Comparison of ENCODE assay signal across 8 cellular contexts in the genomic region with DNA sequence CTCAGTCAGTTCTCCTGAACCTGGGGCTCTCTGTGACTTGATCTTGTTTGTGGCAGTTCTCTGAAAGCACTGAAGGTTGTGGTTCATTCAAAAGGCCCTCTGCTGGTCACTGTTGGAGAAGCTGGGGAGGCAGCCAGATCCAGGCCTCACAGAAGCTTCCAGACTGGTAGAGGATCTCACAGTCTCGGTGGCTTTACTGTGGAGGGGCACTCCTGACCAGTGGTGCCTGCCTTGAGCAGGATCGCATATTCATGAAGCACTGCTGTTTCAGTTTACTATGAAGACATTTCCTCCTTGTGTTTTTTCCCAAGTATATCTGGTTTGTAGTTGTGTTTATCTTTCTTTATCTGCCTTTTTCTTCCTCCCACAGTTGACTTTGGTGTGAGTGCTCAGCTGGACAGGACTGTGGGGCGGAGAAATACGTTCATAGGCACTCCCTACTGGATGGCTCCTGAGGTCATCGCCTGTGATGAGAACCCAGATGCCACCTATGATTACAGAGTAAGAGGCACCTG.
A peak's percentile ranks its signal among the peaks of the same experiment; 100 is the strongest.
DNase-seq lines count a peak whose midpoint lies in the region; ATAC-seq, FAIRE-seq and TF ChIP-seq lines count a peak whose summit lies in the region.

No MANE protein-coding gene starts in this region.

- DNase-seq in HFF-Myc (ENCODE audit: extremely low read depth, low read depth) (no peak), NCI-H1694 treated with DMSO at 0.1 percent for 48 hours (lab: John Stamatoyannopoulos, UW) (peak; percentile 44), WTC11 (ENCODE audit: low spot score) (peak; percentile 79), bronchial epithelial cell (ENCODE audit: low read depth) (peak; percentile 58), NCI-H187 treated with DMSO at 0.1 percent for 48 hours (lab: John Stamatoyannopoulos, UW) (no peak)
- DNase-seq in stimulated activated CD4-positive, alpha-beta T cell treated with anti-CD3 and anti-CD28 coated beads, Interleukin-1b, Interleukin-23, amount 100 ng/mL, for 48 hours, result peak; percentile 58

- H3K27me3 ChIP-seq in bronchial epithelial cell (ENCODE audit: control insufficient read depth, insufficient read depth, low read length) (no peaks in the 10 kb centered on the region), layer of hippocampus (ENCODE audit: control insufficient read depth, insufficient read depth, low read length) (no peaks in the 10 kb centered on the region)

- H3K9me3 Mint-ChIP-seq in WTC11, result no peaks in the 10 kb centered on the region

- POLR2A ChIA-PET in WTC11 (lab: Charles Lee), result no interaction called here

- CTCF ChIA-PET in WTC11 (lab: Charles Lee), result interaction anchor here (0.6 to 2.4 kb wide), 30 partner anchors 8 to 523 kb away, joined by 3 to 17 read pairs (median 4); a partner anchor contains a TSS

- H3K4me3 Mint-ChIP-seq in WTC11, result no peak overlapping the region

- peak; percentile 98 for ATAC-seq in WTC11

- TF ChIP-seq CTCF in GM12872 (IDR thresholded peaks at IDR 0.05; ENCODE audit: insufficient read depth, low read depth, low read length), result peak; percentile 78
- peak; percentile 77 for TF ChIP-seq CTCF in HFF-Myc (IDR thresholded peaks at IDR 0.05; ENCODE audit: low read depth, low read length, missing control alignments)
- TF ChIP-seq CTCF in WTC11 (IDR thresholded peaks at IDR 0.05), result peak; percentile 48; the same call in 1 of the 2 replicates
- TF ChIP-seq CTCF in bronchial epithelial cell (IDR thresholded peaks at IDR 0.05; ENCODE audit: insufficient read depth, low read length, severe bottlenecking), result peak; percentile 75

- H3K27ac Mint-ChIP-seq in WTC11, result peak overlapping the region; percentile 75

- no peak overlapping the region for H3K4me3 ChIP-seq in HFF-Myc (replicated peaks; ENCODE audit: low read depth, low read length)
- no peak overlapping the region for H3K4me3 ChIP-seq in bronchial epithelial cell (ENCODE audit: low read depth, low read length)

- FAIRE-seq in bronchial epithelial cell (lab: Jason Lieb, UNC), result no peak

- H3K36me3 Mint-ChIP-seq in WTC11, result peaks cover 38% of the 10 kb centered on the region

- H3K36me3 ChIP-seq in bronchial epithelial cell (ENCODE audit: control insufficient read depth, insufficient read depth, low read length), result peaks cover 11% of the 10 kb centered on the region

- peaks cover 15% of the 10 kb centered on the region for H3K4me1 Mint-ChIP-seq in WTC11

- peak overlapping the region; percentile 86 for H3K27ac ChIP-seq in layer of hippocampus (ENCODE audit: low read depth, low read length)

- no peaks in the 10 kb centered on the region for H3K27me3 Mint-ChIP-seq in WTC11 (ENCODE audit: low read depth)

TF ChIP-seq in WTC11, 78 proteins besides CTCF, POLR2A, EP300 and RAD21:
- TF ChIP-seq GABPB1 (CRISPR knock-in tag; IDR thresholded peaks at IDR 0.05), result 0 out of 2 replicates have a peak, but pooled peaks have one; percentile 5
- TF ChIP-seq, protein P1, sequence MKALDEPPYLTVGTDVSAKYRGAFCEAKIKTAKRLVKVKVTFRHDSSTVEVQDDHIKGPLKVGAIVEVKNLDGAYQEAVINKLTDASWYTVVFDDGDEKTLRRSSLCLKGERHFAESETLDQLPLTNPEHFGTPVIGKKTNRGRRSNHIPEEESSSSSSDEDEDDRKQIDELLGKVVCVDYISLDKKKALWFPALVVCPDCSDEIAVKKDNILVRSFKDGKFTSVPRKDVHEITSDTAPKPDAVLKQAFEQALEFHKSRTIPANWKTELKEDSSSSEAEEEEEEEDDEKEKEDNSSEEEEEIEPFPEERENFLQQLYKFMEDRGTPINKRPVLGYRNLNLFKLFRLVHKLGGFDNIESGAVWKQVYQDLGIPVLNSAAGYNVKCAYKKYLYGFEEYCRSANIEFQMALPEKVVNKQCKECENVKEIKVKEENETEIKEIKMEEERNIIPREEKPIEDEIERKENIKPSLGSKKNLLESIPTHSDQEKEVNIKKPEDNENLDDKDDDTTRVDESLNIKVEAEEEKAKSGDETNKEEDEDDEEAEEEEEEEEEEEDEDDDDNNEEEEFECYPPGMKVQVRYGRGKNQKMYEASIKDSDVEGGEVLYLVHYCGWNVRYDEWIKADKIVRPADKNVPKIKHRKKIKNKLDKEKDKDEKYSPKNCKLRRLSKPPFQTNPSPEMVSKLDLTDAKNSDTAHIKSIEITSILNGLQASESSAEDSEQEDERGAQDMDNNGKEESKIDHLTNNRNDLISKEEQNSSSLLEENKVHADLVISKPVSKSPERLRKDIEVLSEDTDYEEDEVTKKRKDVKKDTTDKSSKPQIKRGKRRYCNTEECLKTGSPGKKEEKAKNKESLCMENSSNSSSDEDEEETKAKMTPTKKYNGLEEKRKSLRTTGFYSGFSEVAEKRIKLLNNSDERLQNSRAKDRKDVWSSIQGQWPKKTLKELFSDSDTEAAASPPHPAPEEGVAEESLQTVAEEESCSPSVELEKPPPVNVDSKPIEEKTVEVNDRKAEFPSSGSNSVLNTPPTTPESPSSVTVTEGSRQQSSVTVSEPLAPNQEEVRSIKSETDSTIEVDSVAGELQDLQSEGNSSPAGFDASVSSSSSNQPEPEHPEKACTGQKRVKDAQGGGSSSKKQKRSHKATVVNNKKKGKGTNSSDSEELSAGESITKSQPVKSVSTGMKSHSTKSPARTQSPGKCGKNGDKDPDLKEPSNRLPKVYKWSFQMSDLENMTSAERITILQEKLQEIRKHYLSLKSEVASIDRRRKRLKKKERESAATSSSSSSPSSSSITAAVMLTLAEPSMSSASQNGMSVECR (CRISPR knock-in tag; IDR thresholded peaks at IDR 0.05; ENCODE audit: borderline replicate concordance), result no peak
- TF ChIP-seq ZNF121 (CRISPR knock-in tag; IDR thresholded peaks at IDR 0.05), result peak; percentile 87
- TF ChIP-seq KAT7 (CRISPR knock-in tag; IDR thresholded peaks at IDR 0.05; ENCODE audit: borderline replicate concordance), result no peak
TF ChIP-seq in WTC11: peak in this region for 2.

Comparison
In these comparisons a context has a peak if more than half of its experiments do, and no peak if none do; other contexts are left out.
1. DNase-seq: peak in NCI-H1694 treated with DMSO at 0.1 percent for 48 hours (single experiment), WTC11 (single experiment), bronchial epithelial cell (single experiment) and stimulated activated CD4-positive, alpha-beta T cell treated with anti-CD3 and anti-CD28 coated beads, Interleukin-1b, Interleukin-23, amount 100 ng/mL, for 48 hours (single experiment); none in HFF-Myc (single experiment) and NCI-H187 treated with DMSO at 0.1 percent for 48 hours (single experiment).
2. Peak in every context shown above with its lines, with median percentiles within 50 percentile points of each other: CTCF ChIP-seq.